In the genomic region with DNA sequence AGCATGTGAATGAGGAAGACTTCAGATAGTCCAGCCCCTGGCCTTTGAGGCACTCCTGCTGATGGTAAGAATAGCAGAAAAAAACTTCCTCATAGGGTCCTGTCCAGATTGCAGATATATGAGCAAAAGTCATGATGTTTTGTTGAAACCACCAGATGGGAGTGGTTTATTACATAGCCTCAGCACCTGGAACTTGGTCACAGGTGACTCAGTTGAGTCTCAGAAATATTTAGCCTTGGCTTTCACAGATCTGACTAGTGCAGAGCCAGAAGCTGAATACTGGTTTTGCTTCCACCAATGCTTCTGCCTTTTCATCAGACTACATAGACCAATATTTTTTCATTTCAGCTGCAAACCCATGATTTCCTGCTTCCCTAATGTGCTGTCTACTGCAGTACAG, we compare ENCODE assay signal across 25 cellular contexts.
"Had no signal": no experiment of that assay in that cellular context is flagged by ENCODE, and none has a peak within 500 bp of the region (broad histone marks: within the 10 kb centered on the region; RNA-seq: fewer than 3 reads in every experiment).

No MANE protein-coding gene starts in this region.

- H2AFZ ChIP-seq: PC-9 had no signal

- H3K27ac ChIP-seq: PC-9, Peyer's patch, SJCRH30 had no signal

- H3K4me3 ChIP-seq: MG63, PC-9, Peyer's patch, SJCRH30 had no signal

- H3K4me2 ChIP-seq: PC-9 had no signal

- H3K9me3 ChIP-seq: MG63, SJCRH30 had no signal

- FAIRE-seq: HepG2 had no signal

- H3K27me3 ChIP-seq: MG63, Peyer's patch, SJCRH30 had no signal

- H3K36me3 ChIP-seq: MG63, Peyer's patch, SJCRH30 had no signal

- DNase-seq: IMR-90; Karpas-422; KG1; MG63; NCI-H1092 treated with DMSO at 0.1 percent for 48 hours; NCI-H1436; NCI-H187; NCI-H2029; NCI-H2081 treated with DMSO at 0.1 percent for 48 hours; NCI-H2171; NCI-H226; NCI-H446; NCI-H510A; NCI-H524 treated with DMSO at 0.1 percent for 48 hours; NCI-H69; NCI-H774; NK-92 treated with Interleukin-12 subunit alpha and Interleukin-12 subunit beta, amount 100 ng/mL, for 24 hours; OCI-M1; PC-9; Peyer's patch; SHP77 treated with DMSO at 0.1 percent for 48 hours; SJCRH30 had no signal

- H3K4me1 ChIP-seq: Peyer's patch, SJCRH30 had no signal

- ATAC-seq: HepG2, Right ventricle myocardium inferior, SK-N-SH treated with all-trans-retinoic acid at 6 μM for 48 hours had no signal
